Comparison of ENCODE assay signal across 8 cellular contexts in the genomic region with DNA sequence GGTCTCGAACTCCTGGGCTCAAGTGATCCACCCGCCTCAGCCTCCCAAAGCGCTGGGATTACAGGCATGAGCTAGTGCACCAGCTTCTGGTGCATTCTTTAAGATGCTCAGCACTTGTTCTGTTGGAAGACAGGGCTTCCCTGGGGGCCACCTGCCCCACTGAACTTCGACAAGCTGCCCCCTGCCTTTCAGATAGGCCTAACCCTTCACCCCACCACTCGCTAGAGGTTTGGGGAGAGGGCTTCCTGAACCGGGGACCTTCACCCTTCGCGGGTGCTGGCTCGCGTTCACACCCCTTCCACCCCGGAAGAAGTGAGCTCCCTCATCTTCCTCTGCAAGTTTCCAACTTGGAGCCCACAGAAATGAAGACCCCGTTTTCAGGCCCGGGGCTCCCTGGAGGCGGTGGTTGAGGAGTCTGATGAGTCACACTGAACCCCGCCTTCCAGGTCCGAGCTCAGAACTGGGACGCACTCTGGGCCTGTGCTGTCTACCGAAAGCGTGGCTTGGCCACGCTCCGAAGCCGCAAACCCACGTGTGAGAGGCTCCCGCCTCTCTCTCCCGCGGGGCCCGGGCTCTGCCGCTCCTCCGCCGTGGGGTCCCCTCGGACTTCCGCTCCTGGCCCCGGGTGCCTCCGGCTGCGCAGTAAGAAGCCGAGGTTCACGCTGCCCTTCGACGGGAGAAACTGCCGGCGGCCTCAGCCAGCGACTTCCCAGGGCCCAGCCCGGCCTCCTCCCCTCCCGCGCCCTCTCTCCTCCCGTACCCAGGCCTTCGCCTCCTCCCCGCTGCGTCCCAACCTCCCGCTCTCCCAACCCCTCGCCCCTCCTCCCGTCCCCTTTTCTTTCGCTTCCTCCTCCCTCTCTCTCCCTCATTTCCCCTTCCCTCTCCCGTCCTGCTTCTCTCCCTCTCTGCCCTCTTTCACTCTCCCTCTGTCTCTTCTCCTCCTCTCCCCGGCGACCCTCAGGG. TPM values are rescaled to one million over a fixed set of nuclear protein-coding genes. Genes with fewer than 3 reads are reported as not detected.
DNase-seq lines count a peak whose midpoint lies in the region; ATAC-seq and TF ChIP-seq lines count a peak whose summit lies in the region.

No MANE protein-coding gene starts in this region.

- peaks cover 4% of the 10 kb centered on the region for H3K9me3 Mint-ChIP-seq in neural progenitor cell

- H3K4me3 Mint-ChIP-seq in neural progenitor cell: no peak overlapping the region

- no peaks in the 10 kb centered on the region for H3F3A ChIP-seq in neural progenitor cell (ENCODE audit: low read depth)

- no peak overlapping the region for H3K27ac ChIP-seq in HL-60 (replicated peaks)
- no peak overlapping the region for H3K27ac ChIP-seq in neural progenitor cell
- H3K27ac ChIP-seq in upper lobe of right lung: peak overlapping the region; percentile 90

- H3K9me3 ChIP-seq in neural progenitor cell (ENCODE audit: low read depth) (no peaks in the 10 kb centered on the region), upper lobe of right lung (no peaks in the 10 kb centered on the region)

- peak; percentile 55 for DNase-seq in AG10803 (ENCODE audit: low read depth)
- DNase-seq in HL-60 (ENCODE audit: low read depth in 1 of 2, low spot score in 1 of 2): no peak
- peak; percentile 5 for DNase-seq in activated effector memory CD4-positive, alpha-beta T cell treated with Interleukin-2 at 50 U/mL for 16 hours
- peak; percentile 60 for DNase-seq in fibroblast of the aortic adventitia (ENCODE audit: low read depth)
- peak; percentile 70 for DNase-seq in neural progenitor cell (ENCODE audit: low spot score)
- DNase-seq in upper lobe of right lung: peak; percentile 85
- DNase-seq in NCI-H2107 treated with DMSO at 0.1 percent for 48 hours (lab: John Stamatoyannopoulos, UW; ENCODE audit: unreplicated experiment): no peak

- H4K20me1 ChIP-seq in neural progenitor cell (ENCODE audit: low read depth): no peaks in the 10 kb centered on the region

- no peaks in the 10 kb centered on the region for H3K27me3 Mint-ChIP-seq in neural progenitor cell (ENCODE audit: insufficient read depth, low read depth)

- H3K4me1 ChIP-seq in neural progenitor cell (peaks cover 14% of the 10 kb centered on the region), upper lobe of right lung (peaks cover 20% of the 10 kb centered on the region)

- H3K4me2 ChIP-seq in neural progenitor cell: peak overlapping the region; percentile 66

- no peak overlapping the region for H3K9ac ChIP-seq in neural progenitor cell

- peak overlapping the region; percentile 54 for H3K4me3 ChIP-seq in AG10803 (ENCODE audit: low read length)
- peak overlapping the region; percentile 0; the same call in 1 of the 2 replicates for H3K4me3 ChIP-seq in HL-60 (replicated peaks; ENCODE audit: insufficient read depth, low read length)
- peak overlapping the region; percentile 54 for H3K4me3 ChIP-seq in fibroblast of the aortic adventitia (ENCODE audit: low read depth, low read length)
- peak overlapping the region; percentile 28 for H3K4me3 ChIP-seq in neural progenitor cell
- peak overlapping the region; percentile 58 for H3K4me3 ChIP-seq in upper lobe of right lung

- peaks cover 18% of the 10 kb centered on the region for H3K4me1 Mint-ChIP-seq in neural progenitor cell

- no peaks in the 10 kb centered on the region for H3K27me3 ChIP-seq in HL-60 (ENCODE audit: insufficient read depth, poor library complexity, severe bottlenecking)
- H3K27me3 ChIP-seq in neural progenitor cell: peaks cover 9% of the 10 kb centered on the region
- no peaks in the 10 kb centered on the region for H3K27me3 ChIP-seq in upper lobe of right lung

- no peak for TF ChIP-seq CTCF in AG10803 (conservative IDR thresholded peaks at IDR 0.05; ENCODE audit: low read length)
- no peak for TF ChIP-seq CTCF in HL-60 (IDR thresholded peaks at IDR 0.05; ENCODE audit: insufficient read depth, low read length)
- no peak for TF ChIP-seq CTCF in fibroblast of the aortic adventitia (IDR thresholded peaks at IDR 0.05; ENCODE audit: insufficient read depth, low read length)
- no peak for TF ChIP-seq CTCF in neural progenitor cell (IDR thresholded peaks at IDR 0.05)
- no peak for TF ChIP-seq CTCF in upper lobe of right lung (IDR thresholded peaks at IDR 0.05)

- H3K79me2 ChIP-seq in neural progenitor cell (ENCODE audit: low read depth): no peaks in the 10 kb centered on the region

- intact Hi-C loops in upper lobe of right lung (cut with DNase I): no loop called here

- no peaks in the 10 kb centered on the region for H3K36me3 Mint-ChIP-seq in neural progenitor cell

- H2AFZ ChIP-seq in neural progenitor cell (replicated peaks): peak overlapping the region; percentile 98

- H3K36me3 ChIP-seq in neural progenitor cell (no peaks in the 10 kb centered on the region), upper lobe of right lung (no peaks in the 10 kb centered on the region)

- H3K27ac Mint-ChIP-seq in neural progenitor cell: no peak overlapping the region

- peak; percentile 94 for ATAC-seq in upper lobe of right lung
- ATAC-seq in GM18870 (IDR thresholded peaks at IDR 0.05; ENCODE audit: unreplicated experiment): no peak

RNA-seq across cellular contexts. Expression of gene SP3, which starts 47.5 kb away (rescaled TPM):
- total RNA-seq in fibroblast of the aortic adventitia (ENCODE audit: low replicate concordance) (56.1 and 115 TPM in 2 replicates), neural progenitor cell (ENCODE audit: low replicate concordance) (148 and 210 TPM in 2 replicates), upper lobe of right lung (77.4 TPM)

Comparison
In these comparisons a context has a peak if more than half of its experiments do, and no peak if none do; other contexts are left out.
1. DNase-seq: peak in AG10803 (single experiment), activated effector memory CD4-positive, alpha-beta T cell treated with Interleukin-2 at 50 U/mL for 16 hours (single experiment), fibroblast of the aortic adventitia (single experiment), neural progenitor cell (single experiment) and upper lobe of right lung (single experiment); none in HL-60 (0 of 2) and NCI-H2107 treated with DMSO at 0.1 percent for 48 hours (single experiment).
2. H3K4me3 ChIP-seq: peak in every context shown above with its lines; median percentile 58 in upper lobe of right lung; 54 in AG10803; 54 in fibroblast of the aortic adventitia; 28 in neural progenitor cell; 0 in HL-60.